In genomic region chr4:89287945-89288344, GRCh38 we compare ENCODE assay signal across 28 cellular contexts. TPM values are rescaled to one million over a fixed set of nuclear protein-coding genes. Genes with fewer than 3 reads are reported as not detected.
A peak's percentile ranks its signal among the peaks of the same experiment; 100 is the strongest.
DNase-seq lines count a peak whose midpoint lies in the region; ATAC-seq and TF ChIP-seq lines count a peak whose summit lies in the region.
"Had no signal": no experiment of that assay in that cellular context is flagged by ENCODE, and none has a peak within 500 bp of the region (broad histone marks: within the 10 kb centered on the region; RNA-seq: fewer than 3 reads in every experiment).

No MANE protein-coding gene starts in this region.

- H3F3A ChIP-seq in MM.1S (ENCODE audit: insufficient read depth, low read length): peaks cover 60% of the 10 kb centered on the region

- H3K27me3 Mint-ChIP-seq in activated T-helper 17 cell treated with anti-CD3 and anti-CD28 coated beads, Interleukin-2, amount 50 U/mL, for 72 hours: no peaks in the 10 kb centered on the region
- no peaks in the 10 kb centered on the region for H3K27me3 Mint-ChIP-seq in naive thymus-derived CD4-positive, alpha-beta T cell
- no peaks in the 10 kb centered on the region for H3K27me3 Mint-ChIP-seq in T-helper 2 cell treated with Interferon-gamma antibody and Interleukin-4, amounts not matched to agents 5 μg/mL and 100 μg/mL, for 36 hours (ENCODE audit: low read depth)

- H3K4me1 ChIP-seq in heart left ventricle: peaks cover 3 to 97% (median 40%) of the 10 kb centered on the region in 12 donors
- H3K4me1 ChIP-seq in right cardiac atrium (ENCODE audit: control insufficient read depth, insufficient read depth, low read length): no peaks in the 10 kb centered on the region
- H3K4me1 ChIP-seq in MM.1S (ENCODE audit: low read length): peaks cover 93% of the 10 kb centered on the region
- peaks cover 61 to 85% of the 10 kb centered on the region in 2 donors for H3K4me1 ChIP-seq in naive thymus-derived CD4-positive, alpha-beta T cell (ENCODE audit: control insufficient read depth in 2 of 2, insufficient read depth in 2 of 2, low read length in 2 of 2)
- peaks cover 16% of the 10 kb centered on the region for H3K4me1 ChIP-seq in lower lobe of right lung
- H3K4me1 ChIP-seq: breast epithelium, right lobe of liver had no signal

- 27 to 41% (median 38%) methylated on average over 6 of the region's 6 CpGs for WGBS in heart left ventricle, 4 donors
- 48% methylated on average over 6 of the region's 6 CpGs for WGBS in right cardiac atrium

- no peak for DNase-seq in heart left ventricle
- no peak for DNase-seq in right cardiac atrium
- no peak for DNase-seq in MM.1S
- DNase-seq in naive thymus-derived CD4-positive, alpha-beta T cell: no peak
- DNase-seq in T-helper 2 cell treated with Interferon-gamma antibody and Interleukin-4, amounts not matched to agents 5 μg/mL and 100 μg/mL, for 36 hours (ENCODE audit: low spot score): no peak
- no peak for DNase-seq in lower lobe of right lung
- DNase-seq: activated CD4-positive, alpha-beta T cell treated with anti-CD3 and anti-CD28 coated beads for 48 hours; activated naive CD4-positive, alpha-beta T cell treated with anti-CD3 and anti-CD28 coated beads for 36 hours; amygdala; colonic mucosa; effector CD8-positive, alpha-beta T cell; erythroblast; head of caudate nucleus; kidney glomerular epithelial cell; mammary epithelial cell; NCI-H2029 treated with DMSO at 0.1 percent for 48 hours; NCI-H2227 treated with DMSO at 0.1 percent for 48 hours; NCI-H82; right lobe of liver; stimulated activated CD4-positive, alpha-beta T cell treated with anti-CD3 and anti-CD28 coated beads, Interleukin-12 subunit alpha, Interleukin-12 subunit beta, amount 100 ng/mL, for 4 hours; stimulated activated CD4-positive, alpha-beta T cell treated with anti-CD3 and anti-CD28 coated beads, Interleukin-4, amount 100 ng/mL, for 1 hour; upper lobe of right lung had no signal

- H3K4me3 ChIP-seq in heart left ventricle (no peak overlapping the region), right cardiac atrium (ENCODE audit: low read length) (no peak overlapping the region), MM.1S (ENCODE audit: low read length) (peak overlapping the region; percentile 42; the same call in 1 of the 2 replicates), lower lobe of right lung (no peak overlapping the region)
- no peak overlapping the region for H3K4me3 ChIP-seq in naive thymus-derived CD4-positive, alpha-beta T cell (ENCODE audit: low read length)
- H3K4me3 ChIP-seq: breast epithelium, colonic mucosa, right lobe of liver, upper lobe of right lung had no signal

- H3K36me3 Mint-ChIP-seq in activated T-helper 17 cell treated with anti-CD3 and anti-CD28 coated beads, Interleukin-2, amount 50 U/mL, for 72 hours (ENCODE audit: low read depth): peaks cover 38% of the 10 kb centered on the region
- H3K36me3 Mint-ChIP-seq in naive thymus-derived CD4-positive, alpha-beta T cell: peaks cover 0 to 52% (median 5%) of the 10 kb centered on the region in 5 donors
- H3K36me3 Mint-ChIP-seq in T-helper 2 cell treated with Interferon-gamma antibody and Interleukin-4, amounts not matched to agents 5 μg/mL and 100 μg/mL, for 36 hours (ENCODE audit: low read depth): peaks cover 60% of the 10 kb centered on the region

- H3K27me3 ChIP-seq in heart left ventricle (no peaks in the 10 kb centered on the region), right cardiac atrium (ENCODE audit: control insufficient read depth, insufficient read depth) (no peaks in the 10 kb centered on the region), MM.1S (replicated peaks; ENCODE audit: insufficient read depth, low read length) (no peaks in the 10 kb centered on the region), lower lobe of right lung (ENCODE audit: low read depth) (no peaks in the 10 kb centered on the region)
- no peaks in the 10 kb centered on the region for H3K27me3 ChIP-seq in naive thymus-derived CD4-positive, alpha-beta T cell (ENCODE audit: control insufficient read depth in 2 of 2, insufficient read depth in 2 of 2, low read length in 2 of 2)
- H3K27me3 ChIP-seq: breast epithelium, colonic mucosa, right lobe of liver, upper lobe of right lung had no signal

- no peaks in the 10 kb centered on the region for H3K9me3 Mint-ChIP-seq in activated T-helper 17 cell treated with anti-CD3 and anti-CD28 coated beads, Interleukin-2, amount 50 U/mL, for 72 hours
- H3K9me3 Mint-ChIP-seq in naive thymus-derived CD4-positive, alpha-beta T cell: peaks cover 0 to 7% (median 0%) of the 10 kb centered on the region in 11 donors
- H3K9me3 Mint-ChIP-seq in T-helper 2 cell treated with Interferon-gamma antibody and Interleukin-4, amounts not matched to agents 5 μg/mL and 100 μg/mL, for 36 hours: no peaks in the 10 kb centered on the region
- H3K9me3 Mint-ChIP-seq: activated naive CD4-positive, alpha-beta T cell treated with anti-CD3 and anti-CD28 coated beads for 36 hours had no signal

- ATAC-seq in heart left ventricle (no peak), right cardiac atrium (no peak), lower lobe of right lung (no peak)
- ATAC-seq in activated T-helper 17 cell treated with anti-CD3 and anti-CD28 coated beads, Interleukin-2, amount 50 U/mL, for 72 hours (replicated peaks): no peak
- ATAC-seq in naive thymus-derived CD4-positive, alpha-beta T cell: no peak
- ATAC-seq: HCT116, right lobe of liver, SK-N-SH treated with all-trans-retinoic acid at 6 μM for 48 hours, upper lobe of right lung had no signal

- peaks cover 80% of the 10 kb centered on the region for H3K4me1 Mint-ChIP-seq in activated T-helper 17 cell treated with anti-CD3 and anti-CD28 coated beads, Interleukin-2, amount 50 U/mL, for 72 hours
- H3K4me1 Mint-ChIP-seq in naive thymus-derived CD4-positive, alpha-beta T cell: peaks cover 70 to 98% (median 94%) of the 10 kb centered on the region in 7 donors
- peaks cover 85% of the 10 kb centered on the region for H3K4me1 Mint-ChIP-seq in T-helper 2 cell treated with Interferon-gamma antibody and Interleukin-4, amounts not matched to agents 5 μg/mL and 100 μg/mL, for 36 hours (ENCODE audit: low read depth)

- intact Hi-C loops in heart left ventricle (cut with DNase I): no loop called here
- intact Hi-C loops in right cardiac atrium (cut with DNase I): no loop called here
- intact Hi-C loops in naive thymus-derived CD4-positive, alpha-beta T cell (cut with micrococcal nuclease): no loop called here
- intact Hi-C loops in lower lobe of right lung (cut with DNase I): no loop called here

- TF ChIP-seq CTCF in heart left ventricle (IDR thresholded peaks at IDR 0.05): no peak
- TF ChIP-seq CTCF in MM.1S (IDR thresholded peaks at IDR 0.05; ENCODE audit: low read length): no peak
- TF ChIP-seq CTCF in lower lobe of right lung (IDR thresholded peaks at IDR 0.05): no peak

- TF ChIP-seq POLR2A in heart left ventricle (IDR thresholded peaks at IDR 0.05): no peak

- peaks cover 0 to 7% (median 0%) of the 10 kb centered on the region in 12 donors for H3K9me3 ChIP-seq in heart left ventricle
- no peaks in the 10 kb centered on the region for H3K9me3 ChIP-seq in right cardiac atrium (ENCODE audit: control insufficient read depth, low read length)
- no peaks in the 10 kb centered on the region for H3K9me3 ChIP-seq in MM.1S (replicated peaks; ENCODE audit: insufficient read depth, low read length)
- no peaks in the 10 kb centered on the region for H3K9me3 ChIP-seq in naive thymus-derived CD4-positive, alpha-beta T cell (ENCODE audit: control insufficient read depth in 2 of 3, low read length in 3 of 3)
- no peaks in the 10 kb centered on the region for H3K9me3 ChIP-seq in lower lobe of right lung
- H3K9me3 ChIP-seq: breast epithelium, colonic mucosa, right lobe of liver, upper lobe of right lung had no signal

- POLR2A ChIA-PET in naive thymus-derived CD4-positive, alpha-beta T cell (lab: Charles Lee): interaction anchor here (0.7 to 2.6 kb wide), 4 partner anchors 10 to 49 kb away, joined by 3 to 16 read pairs (median 5); no protein-coding TSS in a partner anchor

- H3K27ac ChIP-seq in heart left ventricle (peak overlapping the region in 9 of 12 donors; percentile 10 to 68 (median 41)), right cardiac atrium (ENCODE audit: low read length) (no peak overlapping the region), MM.1S (ENCODE audit: low read length) (peak overlapping the region; percentile 100; the same call in 1 of the 2 replicates), lower lobe of right lung (no peak overlapping the region)
- no peak overlapping the region for H3K27ac ChIP-seq in naive thymus-derived CD4-positive, alpha-beta T cell (ENCODE audit: low read depth, low read length)
- H3K27ac ChIP-seq: breast epithelium, C4-2B, colonic mucosa, right lobe of liver, upper lobe of right lung had no signal

- H3K4me3 Mint-ChIP-seq in activated T-helper 17 cell treated with anti-CD3 and anti-CD28 coated beads, Interleukin-2, amount 50 U/mL, for 72 hours: peak overlapping the region; percentile 90
- peak overlapping the region in 3 of 10 donors; percentile 52 to 74 (median 60) for H3K4me3 Mint-ChIP-seq in naive thymus-derived CD4-positive, alpha-beta T cell
- no peak overlapping the region for H3K4me3 Mint-ChIP-seq in T-helper 2 cell treated with Interferon-gamma antibody and Interleukin-4, amounts not matched to agents 5 μg/mL and 100 μg/mL, for 36 hours

- no peaks in the 10 kb centered on the region for H3K36me3 ChIP-seq in heart left ventricle
- H3K36me3 ChIP-seq in MM.1S (replicated peaks; ENCODE audit: insufficient read depth, low read length): no peaks in the 10 kb centered on the region
- H3K36me3 ChIP-seq in naive thymus-derived CD4-positive, alpha-beta T cell (ENCODE audit: control insufficient read depth in 2 of 3, insufficient read depth in 3 of 3, low read length in 3 of 3): no peaks in the 10 kb centered on the region
- no peaks in the 10 kb centered on the region for H3K36me3 ChIP-seq in lower lobe of right lung
- H3K36me3 ChIP-seq: breast epithelium, colonic mucosa, right lobe of liver, upper lobe of right lung had no signal

- no peak overlapping the region for H2AFZ ChIP-seq in MM.1S (ENCODE audit: low read length)

- H3K9me2 ChIP-seq in MM.1S (replicated peaks; ENCODE audit: insufficient read depth, low read length): no peaks in the 10 kb centered on the region

- peaks cover 100% of the 10 kb centered on the region for H3K79me2 ChIP-seq in MM.1S (ENCODE audit: low read length)

- peaks cover 27% of the 10 kb centered on the region; the same call in 1 of the 2 replicates for H4K20me1 ChIP-seq in MM.1S (ENCODE audit: insufficient read depth, low read length)

- peak overlapping the region; percentile 89 for H3K4me2 ChIP-seq in MM.1S (ENCODE audit: low read depth, low read length)

- H3K9ac ChIP-seq in MM.1S (ENCODE audit: low read length): peak overlapping the region; percentile 96; the same call in 1 of the 2 replicates

- CTCF ChIA-PET in naive thymus-derived CD4-positive, alpha-beta T cell (lab: Charles Lee): no interaction called here

- H3K27ac Mint-ChIP-seq in activated T-helper 17 cell treated with anti-CD3 and anti-CD28 coated beads, Interleukin-2, amount 50 U/mL, for 72 hours: peak overlapping the region; percentile 100
- H3K27ac Mint-ChIP-seq in naive thymus-derived CD4-positive, alpha-beta T cell: peak overlapping the region in 8 of 9 donors; percentile 15 to 92 (median 73)
- H3K27ac Mint-ChIP-seq in T-helper 2 cell treated with Interferon-gamma antibody and Interleukin-4, amounts not matched to agents 5 μg/mL and 100 μg/mL, for 36 hours: no peak overlapping the region

RNA-seq across cellular contexts. Expression of gene GPRIN3, which starts 19.7 kb away (rescaled TPM):
- total RNA-seq in heart left ventricle (10 to 100 TPM in 7 of 9 donors, 1 to 10 TPM in 2; 6.3 to 16.5 (median 13.8) TPM), right cardiac atrium (10 to 100 TPM in 1 of 4 donors, 1 to 10 TPM in 3; 4.8 to 10.3 (median 9.0) TPM), lower lobe of right lung (34.2 TPM)
- polyA plus RNA-seq in heart left ventricle (1 to 10 TPM; 2.4 to 4.4 TPM), right cardiac atrium (2.1 TPM)
- total RNA-seq in activated T-helper 17 cell treated with anti-CD3 and anti-CD28 coated beads, Interleukin-2, amount 50 U/mL, for 72 hours: 10 to 100 TPM; 43.5 to 69.7 TPM
- total RNA-seq in naive thymus-derived CD4-positive, alpha-beta T cell: 10 to 100 TPM; 10.2 to 55.5 (median 24.8) TPM
- 1 to 10 TPM; 7.3 to 8.1 TPM for polyA plus RNA-seq in naive thymus-derived CD4-positive, alpha-beta T cell
- total RNA-seq: MCF 10A had no signal
- polyA plus RNA-seq: mammary epithelial cell had no signal

Comparison
In these comparisons a context has a peak if more than half of its experiments do, and no peak if none do; other contexts are left out.
1. H3K27ac ChIP-seq: peak in heart left ventricle (9 of 12) and MM.1S (single experiment); none in right cardiac atrium (single experiment), naive thymus-derived CD4-positive, alpha-beta T cell (single experiment) and lower lobe of right lung (single experiment).